12 cellular contexts compared by ENCODE assay signal in genomic region chr14:71524321-71524982, GRCh38.
DNase-seq lines count a peak whose midpoint lies in the region; ATAC-seq and TF ChIP-seq lines count a peak whose summit lies in the region.
"Had no signal": no experiment of that assay in that cellular context is flagged by ENCODE, and none has a peak within 500 bp of the region (broad histone marks: within the 10 kb centered on the region; RNA-seq: fewer than 3 reads in every experiment).

No MANE protein-coding gene starts in this region.

- peak; percentile 14 for DNase-seq in germinal center (ENCODE audit: low spot score)
- DNase-seq in HuH-7.5 (ENCODE audit: low spot score): no peak
- no peak for DNase-seq in anterior cingulate cortex (lab: John Stamatoyannopoulos, UW)
- no peak for DNase-seq in gastrocnemius medialis
- DNase-seq: DND-41, NCI-H1436, OCI-M1, trophoblast cell had no signal

- no peak for TF ChIP-seq CTCF in gastrocnemius medialis (IDR thresholded peaks at IDR 0.05 in 4 of 5, conservative IDR thresholded peaks at IDR 0.05 in 1 of 5)

- intact Hi-C loops in gastrocnemius medialis (cut with DNase I; ENCODE audit: low total_unique reads): no loop called here

- peak; percentile 50 for ATAC-seq in GM18517 (IDR thresholded peaks at IDR 0.05; ENCODE audit: unreplicated experiment)
- ATAC-seq in GM21515 (IDR thresholded peaks at IDR 0.05; ENCODE audit: unreplicated experiment): peak; percentile 42
- ATAC-seq in HG03108 (IDR thresholded peaks at IDR 0.05; ENCODE audit: unreplicated experiment): peak; percentile 58
- ATAC-seq in gastrocnemius medialis: no peak

- H3K27me3 ChIP-seq in gastrocnemius medialis: no peaks in the 10 kb centered on the region

- H3K27ac ChIP-seq in gastrocnemius medialis: no peak overlapping the region
- H3K27ac ChIP-seq: epithelial cell of prostate had no signal

- H3K9me3 ChIP-seq in gastrocnemius medialis: no peaks in the 10 kb centered on the region

- no peaks in the 10 kb centered on the region for H3K4me1 ChIP-seq in gastrocnemius medialis

- H3K4me3 ChIP-seq in gastrocnemius medialis: no peak overlapping the region

- H3K36me3 ChIP-seq in gastrocnemius medialis: no peaks in the 10 kb centered on the region

- in situ Hi-C loops in gastrocnemius medialis (cut with MboI; ENCODE audit: low sequenced_read_pairs in 4 of 4): no loop called here

- TF ChIP-seq POLR2A in gastrocnemius medialis (IDR thresholded peaks at IDR 0.05): no peak

Comparison
In these comparisons a context has a peak if more than half of its experiments do, and no peak if none do; other contexts are left out.
1. ATAC-seq: peak in GM18517 (single experiment), GM21515 (single experiment) and HG03108 (single experiment); none in gastrocnemius medialis (0 of 2).